In the genomic region with DNA sequence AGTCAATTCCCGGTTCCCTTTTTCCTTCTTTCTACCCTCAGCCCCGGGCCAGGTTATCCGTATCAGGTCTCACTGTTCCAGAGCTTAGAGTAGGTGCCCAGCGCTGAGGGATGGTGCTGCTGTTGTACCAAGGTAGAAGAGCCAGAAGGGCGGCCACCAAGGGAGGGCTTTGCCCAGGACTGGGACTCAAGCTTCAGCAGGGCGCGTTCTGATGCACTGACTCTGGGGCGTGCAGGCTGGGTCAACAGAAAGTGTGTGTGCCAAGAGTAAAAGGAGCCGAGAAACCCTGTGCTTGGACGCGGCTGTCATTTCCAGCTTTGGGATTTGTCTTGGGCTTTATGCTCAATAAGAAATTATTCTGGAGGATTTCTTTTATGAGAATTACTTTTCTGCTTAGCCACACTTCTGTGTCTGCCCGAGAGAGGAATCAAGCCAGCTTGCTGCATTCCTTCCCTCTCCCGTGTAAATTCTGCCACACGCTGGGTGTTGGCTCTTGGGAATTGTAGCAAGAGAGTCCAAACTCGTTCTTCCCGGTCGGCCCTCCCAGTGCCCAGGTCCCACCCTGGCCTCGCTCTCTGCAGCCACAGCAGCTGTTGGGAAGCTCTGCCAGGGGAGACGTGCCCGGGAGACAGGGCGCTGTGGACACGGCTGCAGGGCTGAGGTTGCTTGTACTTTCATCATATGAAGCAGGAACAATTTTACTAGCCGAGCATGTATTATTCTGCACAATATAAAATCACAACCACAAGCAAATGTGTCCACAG, we compare ENCODE assay signal across 11 cellular contexts.
DNase-seq lines count a peak whose midpoint lies in the region; ATAC-seq and TF ChIP-seq lines count a peak whose summit lies in the region.
"Had no signal": no experiment of that assay in that cellular context is flagged by ENCODE, and none has a peak within 500 bp of the region (broad histone marks: within the 10 kb centered on the region; RNA-seq: fewer than 3 reads in every experiment).

No MANE protein-coding gene starts in this region.

- no peaks in the 10 kb centered on the region for H3K27me3 ChIP-seq in ascending aorta
- no peaks in the 10 kb centered on the region for H3K27me3 ChIP-seq in foreskin keratinocyte
- no peaks in the 10 kb centered on the region for H3K27me3 ChIP-seq in rectal smooth muscle tissue (ENCODE audit: control insufficient read depth, insufficient read depth, low read length)
- no peaks in the 10 kb centered on the region for H3K27me3 ChIP-seq in BE2C

- H3K27ac ChIP-seq in ascending aorta: peak overlapping the region; percentile 56 to 65
- H3K27ac ChIP-seq in foreskin keratinocyte: no peak overlapping the region
- H3K27ac ChIP-seq in rectal smooth muscle tissue (ENCODE audit: low read depth, low read length): no peak overlapping the region

- peaks cover 0 to 2% of the 10 kb centered on the region in 2 donors for H3K4me1 ChIP-seq in ascending aorta
- H3K4me1 ChIP-seq in foreskin keratinocyte: no peaks in the 10 kb centered on the region
- H3K4me1 ChIP-seq in rectal smooth muscle tissue (ENCODE audit: control insufficient read depth, insufficient read depth, low read length): no peaks in the 10 kb centered on the region
- no peaks in the 10 kb centered on the region for H3K4me1 ChIP-seq in BE2C

- TF ChIP-seq CTCF in ascending aorta (IDR thresholded peaks at IDR 0.05): no peak
- peak; percentile 7 for TF ChIP-seq CTCF in foreskin keratinocyte (conservative IDR thresholded peaks at IDR 0.05)
- no peak for TF ChIP-seq CTCF in BE2C (IDR thresholded peaks at IDR 0.05; ENCODE audit: low read depth, low read length)

- ATAC-seq in foreskin keratinocyte (peak; percentile 29), HG02885 (IDR thresholded peaks at IDR 0.05; ENCODE audit: poor library complexity, unreplicated experiment) (no peak)
- ATAC-seq: activated CD8-positive, alpha-beta T cell treated with anti-CD3 and anti-CD28 coated beads for 36 hours had no signal

- intact Hi-C loops in ascending aorta (cut with DNase I): loop anchor here (5.0 kb wide), 1 partner anchor 69 kb away; no protein-coding TSS in a partner anchor

- peak overlapping the region in 1 of 2 donors; percentile 52 for H3K4me3 ChIP-seq in ascending aorta
- peak overlapping the region; percentile 40 for H3K4me3 ChIP-seq in rectal smooth muscle tissue (ENCODE audit: low read length)
- no peak overlapping the region for H3K4me3 ChIP-seq in BE2C (ENCODE audit: low read depth, low read length)

- DNase-seq in EL (peak; percentile 49), ascending aorta (ENCODE audit: low spot score in 2 of 2) (no peak), foreskin keratinocyte (no peak), BE2C (no peak), NCI-H82 (lab: John Stamatoyannopoulos, UW) (no peak), H4 (ENCODE audit: low spot score) (no peak)
- DNase-seq: activated CD8-positive, alpha-beta T cell treated with anti-CD3 and anti-CD28 coated beads for 36 hours; midbrain; NCI-H510A had no signal

- H3K9ac ChIP-seq in rectal smooth muscle tissue (ENCODE audit: low read length): no peak overlapping the region

- H3K9me3 ChIP-seq in ascending aorta (no peaks in the 10 kb centered on the region), BE2C (no peaks in the 10 kb centered on the region)

- peaks cover 1 to 15% of the 10 kb centered on the region in 2 donors for H3K36me3 ChIP-seq in ascending aorta
- H3K36me3 ChIP-seq in rectal smooth muscle tissue (ENCODE audit: control insufficient read depth, insufficient read depth, low read length): peaks cover 9% of the 10 kb centered on the region
- peaks cover 2% of the 10 kb centered on the region for H3K36me3 ChIP-seq in BE2C

Comparison
In these comparisons a context has a peak if more than half of its experiments do, and no peak if none do; other contexts are left out.
1. H3K27ac ChIP-seq: peak in ascending aorta (2 of 2); none in foreskin keratinocyte (single experiment) and rectal smooth muscle tissue (single experiment).